ENCODE assay signal across 22 cellular contexts in the genomic region with DNA sequence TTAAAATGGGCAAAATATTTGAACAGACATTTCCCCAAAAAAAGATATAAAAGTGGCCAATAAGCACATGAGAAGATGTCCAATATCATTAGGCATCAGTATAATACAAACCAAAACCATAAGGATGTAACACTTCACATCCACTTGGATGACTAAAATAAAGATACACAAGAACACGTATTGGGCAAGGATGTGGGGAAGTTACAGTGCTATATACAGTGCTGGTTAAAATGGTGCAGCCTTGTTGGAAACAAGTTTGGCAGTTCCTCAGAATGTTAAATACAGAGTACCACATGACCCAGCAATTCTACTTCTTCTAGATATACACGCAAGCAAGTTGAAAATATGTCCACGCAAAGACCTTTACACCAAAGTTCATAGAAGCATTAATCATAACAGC.
"Had no signal": no experiment of that assay in that cellular context is flagged by ENCODE, and none has a peak within 500 bp of the region (broad histone marks: within the 10 kb centered on the region; RNA-seq: fewer than 3 reads in every experiment).

No MANE protein-coding gene starts in this region.

- H3K4me3 Mint-ChIP-seq: activated CD8-positive, alpha-beta memory T cell treated with anti-CD3 and anti-CD28 coated beads, Interleukin-2, amount 10 ng/mL, durations not matched to agents 7 days and 5 days; mesothelial cell of epicardium had no signal

- FAIRE-seq: endothelial cell of umbilical vein had no signal

- H3K4me3 ChIP-seq: gastroesophageal sphincter, heart right ventricle, lower lobe of right lung, prostate gland, tibial nerve, uterus had no signal

- DNase-seq: activated CD4-positive, alpha-beta T cell treated with anti-CD3 and anti-CD28 coated beads, Interleukin-2, amount 50 U/mL, for 48 hours; activated CD8-positive, alpha-beta memory T cell treated with anti-CD3 and anti-CD28 coated beads, Interleukin-2, amount 10 ng/mL, durations not matched to agents 7 days and 5 days; activated naive CD4-positive, alpha-beta T cell treated with anti-CD3 and anti-CD28 coated beads, Interleukin-2, amount 50 U/mL, for 16 hours; activated T-cell treated with anti-CD3 and anti-CD28 coated beads, Interleukin-2, amount 50 U/mL, for 1 hour; caudate nucleus; cortex of kidney; effector CD4-positive, alpha-beta T cell; heart right ventricle; left colon; lower lobe of right lung; right cardiac atrium; small intestine; stimulated activated CD4-positive, alpha-beta T cell treated with anti-CD3 and anti-CD28 coated beads, Interleukin-4, amount 100 ng/mL, for 24 hours; stimulated activated naive CD4-positive, alpha-beta T cell treated with Interleukin-2 at 50 U/mL for 16 hours; substantia nigra; uterus; WERI-Rb-1 had no signal

- ATAC-seq: activated CD8-positive, alpha-beta memory T cell treated with anti-CD3 and anti-CD28 coated beads, Interleukin-2, amount 10 ng/mL, durations not matched to agents 7 days and 5 days; gastroesophageal sphincter; heart right ventricle; left colon; lower lobe of right lung; right cardiac atrium had no signal

- H3K27me3 Mint-ChIP-seq: activated CD8-positive, alpha-beta memory T cell treated with anti-CD3 and anti-CD28 coated beads, Interleukin-2, amount 10 ng/mL, durations not matched to agents 7 days and 5 days had no signal
